In genomic region chr2:105038383-105039061, GRCh38 we compare ENCODE assay signal across 8 cellular contexts.
DNase-seq lines count a peak whose midpoint lies in the region; ATAC-seq and TF ChIP-seq lines count a peak whose summit lies in the region.

No MANE protein-coding gene starts in this region.

- H3K27ac ChIP-seq in C4-2B = peak overlapping the region; percentile 86
- H3K27ac ChIP-seq in epithelial cell of prostate = peak overlapping the region; percentile 59

- no peaks in the 10 kb centered on the region for H3K9me3 Mint-ChIP-seq in nephron

- ATAC-seq in GM21825 (IDR thresholded peaks at IDR 0.05; ENCODE audit: unreplicated experiment) (peak; percentile 13), GM18498 (IDR thresholded peaks at IDR 0.05; ENCODE audit: unreplicated experiment) (no peak)

- H3K27me3 Mint-ChIP-seq in nephron (ENCODE audit: low read depth) = no peaks in the 10 kb centered on the region

- peak overlapping the region; percentile 91 to 98 (median 97) for H3K4me3 Mint-ChIP-seq in nephron

- peaks cover 18% of the 10 kb centered on the region for H3K4me1 Mint-ChIP-seq in nephron

- peak; percentile 6 for DNase-seq in RPMI8226
- DNase-seq in epithelial cell of prostate (ENCODE audit: low read depth, low spot score) = no peak
- no peak for DNase-seq in NCI-H1436 treated with DMSO at 0.1 percent for 48 hours (lab: John Stamatoyannopoulos, UW)
- no peak for DNase-seq in OCI-M2 (lab: John Stamatoyannopoulos, UW; ENCODE audit: unreplicated experiment)

- peak overlapping the region; percentile 79 to 96 (median 89) for H3K27ac Mint-ChIP-seq in nephron

- no peak for TF ChIP-seq CTCF in C4-2B (conservative IDR thresholded peaks at IDR 0.05)
- no peak for TF ChIP-seq CTCF in nephron (IDR thresholded peaks at IDR 0.05; ENCODE audit: unreplicated experiment in 3 of 3)

- no peaks in the 10 kb centered on the region for H3K36me3 Mint-ChIP-seq in nephron (ENCODE audit: low read depth)
